Comparison of ENCODE assay signal across 23 cellular contexts in genomic region chr6:37847704-37848103, GRCh38.
"Had no signal": no experiment of that assay in that cellular context is flagged by ENCODE, and none has a peak within 500 bp of the region (broad histone marks: within the 10 kb centered on the region; RNA-seq: fewer than 3 reads in every experiment).

No MANE protein-coding gene starts in this region.

- H3K4me2 ChIP-seq: smooth muscle cell had no signal

- ATAC-seq: natural killer cell; right lobe of liver; stimulated activated memory B cell treated with anti-CD40 and anti-IgM and Interleukin-4, amounts not matched to agents 10 μg/mL and 1 μg/mL and 100 μg/mL, for 72 hours; stimulated activated naive CD8-positive, alpha-beta T cell treated with anti-CD3 and anti-CD28 coated beads, Interleukin-15, amount 100 ng/mL, for 72 hours had no signal

- H3K27me3 ChIP-seq: ovary, right atrium auricular region, right lobe of liver, tibial nerve, upper lobe of left lung, vagina had no signal

- H3K27ac Mint-ChIP-seq: mesothelial cell of epicardium; natural killer cell; stimulated activated memory B cell treated with anti-CD40 and anti-IgM and Interleukin-4, amounts not matched to agents 10 μg/mL and 1 μg/mL and 100 μg/mL, for 72 hours; stimulated activated naive CD8-positive, alpha-beta T cell treated with anti-CD3 and anti-CD28 coated beads, Interleukin-15, amount 100 ng/mL, for 72 hours had no signal

- DNase-seq: islet precursor cell; left ventricle myocardium inferior; mesendoderm; naive B cell; natural killer cell; ovary; right lobe of liver; stimulated activated CD4-positive, alpha-beta T cell treated with anti-CD3 and anti-CD28 coated beads, Interleukin-1b, Interleukin-23, amount 100 ng/mL, for 48 hours; stimulated activated CD4-positive, alpha-beta T cell treated with anti-CD3 and anti-CD28 coated beads, Interleukin-2, amount 100 ng/mL, for 48 hours; stimulated activated CD4-positive, alpha-beta T cell treated with anti-CD3 and anti-CD28 coated beads, Interleukin-4, amount 100 ng/mL, for 4 hours; stimulated activated CD8-positive, alpha-beta memory T cell treated with anti-CD3 and anti-CD28 coated beads, Interleukin-4, amount 100 ng/mL, for 48 hours; stimulated activated naive CD4-positive, alpha-beta T cell treated with Interleukin-2 at 50 U/mL for 16 hours; stimulated activated naive CD8-positive, alpha-beta T cell treated with anti-CD3 and anti-CD28 coated beads, Interleukin-15, amount 100 ng/mL, for 72 hours; substantia nigra; upper lobe of left lung had no signal

- H3K4me3 ChIP-seq: left ventricle myocardium inferior, lung, ovary, right atrium auricular region, right lobe of liver, smooth muscle cell, tibial nerve, upper lobe of left lung, vagina had no signal

- H3K9me3 Mint-ChIP-seq: mesothelial cell of epicardium; naive B cell; natural killer cell; stimulated activated memory B cell treated with anti-CD40 and anti-IgM and Interleukin-4, amounts not matched to agents 10 μg/mL and 1 μg/mL and 100 μg/mL, for 72 hours; stimulated activated naive CD8-positive, alpha-beta T cell treated with anti-CD3 and anti-CD28 coated beads, Interleukin-15, amount 100 ng/mL, for 72 hours had no signal

- H3K27me3 Mint-ChIP-seq: naive B cell; progenitor cell of endocrine pancreas; stimulated activated memory B cell treated with anti-CD40 and anti-IgM and Interleukin-4, amounts not matched to agents 10 μg/mL and 1 μg/mL and 100 μg/mL, for 72 hours; stimulated activated naive CD8-positive, alpha-beta T cell treated with anti-CD3 and anti-CD28 coated beads, Interleukin-15, amount 100 ng/mL, for 72 hours had no signal

- H3K4me3 Mint-ChIP-seq: mesothelial cell of epicardium; naive B cell; natural killer cell; stimulated activated memory B cell treated with anti-CD40 and anti-IgM and Interleukin-4, amounts not matched to agents 10 μg/mL and 1 μg/mL and 100 μg/mL, for 72 hours; stimulated activated naive CD8-positive, alpha-beta T cell treated with anti-CD3 and anti-CD28 coated beads, Interleukin-15, amount 100 ng/mL, for 72 hours had no signal

- H3K36me3 ChIP-seq: left ventricle myocardium inferior, ovary, right atrium auricular region, right lobe of liver, tibial nerve, upper lobe of left lung, vagina had no signal

- H3K9me3 ChIP-seq: left ventricle myocardium inferior, ovary, right atrium auricular region, right lobe of liver, tibial nerve, upper lobe of left lung, vagina had no signal

- H3K36me3 Mint-ChIP-seq: naive B cell, natural killer cell had no signal

- H3K27ac ChIP-seq: left ventricle myocardium inferior, ovary, right atrium auricular region, tibial nerve, upper lobe of left lung, vagina had no signal
